ENCODE assay signal across 1 cellular context in the genomic region with DNA sequence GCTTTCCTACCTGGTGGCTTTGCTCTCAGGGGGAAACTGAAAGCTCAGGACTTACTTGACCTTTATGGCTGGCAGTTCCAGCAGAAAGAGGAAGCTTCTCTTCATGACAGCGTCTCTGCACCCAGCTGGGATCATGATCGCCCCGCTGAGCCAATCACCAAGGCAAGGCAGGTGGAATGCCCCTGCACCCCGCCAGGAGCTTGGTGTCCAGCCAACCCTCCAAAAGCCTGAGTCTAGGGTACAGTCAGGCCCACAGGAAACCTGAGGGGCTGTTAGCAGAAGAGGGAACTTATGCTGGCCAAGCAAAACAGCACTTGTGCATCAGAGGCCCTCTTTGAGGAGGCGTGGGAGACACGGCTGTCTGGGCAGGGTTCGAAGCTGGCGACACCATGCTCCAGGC.
TF ChIP-seq lines count a peak whose summit lies in the region.

No MANE protein-coding gene starts in this region.

TF ChIP-seq in IMR-90, 13 proteins besides CTCF, POLR2A, EP300 and RAD21:
- TF ChIP-seq FOS (IDR thresholded peaks at IDR 0.05; ENCODE audit: low read depth, low read length) = no peak
- no peak for TF ChIP-seq BHLHE40 (IDR thresholded peaks at IDR 0.05; ENCODE audit: low read depth, low read length)
- no peak for TF ChIP-seq RFX5 (IDR thresholded peaks at IDR 0.05; ENCODE audit: low read depth, low read length)
- TF ChIP-seq MXI1 (IDR thresholded peaks at IDR 0.05; ENCODE audit: borderline replicate concordance, low read depth, low read length) = no peak
- TF ChIP-seq, protein P1, sequence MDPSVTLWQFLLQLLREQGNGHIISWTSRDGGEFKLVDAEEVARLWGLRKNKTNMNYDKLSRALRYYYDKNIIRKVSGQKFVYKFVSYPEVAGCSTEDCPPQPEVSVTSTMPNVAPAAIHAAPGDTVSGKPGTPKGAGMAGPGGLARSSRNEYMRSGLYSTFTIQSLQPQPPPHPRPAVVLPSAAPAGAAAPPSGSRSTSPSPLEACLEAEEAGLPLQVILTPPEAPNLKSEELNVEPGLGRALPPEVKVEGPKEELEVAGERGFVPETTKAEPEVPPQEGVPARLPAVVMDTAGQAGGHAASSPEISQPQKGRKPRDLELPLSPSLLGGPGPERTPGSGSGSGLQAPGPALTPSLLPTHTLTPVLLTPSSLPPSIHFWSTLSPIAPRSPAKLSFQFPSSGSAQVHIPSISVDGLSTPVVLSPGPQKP (IDR thresholded peaks at IDR 0.05; ENCODE audit: borderline replicate concordance, low read depth, low read length) = no peak
- no peak for TF ChIP-seq CHD1 (IDR thresholded peaks at IDR 0.05; ENCODE audit: low read depth, low read length)
- no peak for TF ChIP-seq RCOR1 (IDR thresholded peaks at IDR 0.05; ENCODE audit: insufficient replicate concordance, low read length)
- no peak for TF ChIP-seq MAFK (IDR thresholded peaks at IDR 0.05; ENCODE audit: low read depth, low read length)
- TF ChIP-seq CEBPB (IDR thresholded peaks at IDR 0.05; ENCODE audit: low read depth, low read length) = no peak
- TF ChIP-seq, protein P2, sequence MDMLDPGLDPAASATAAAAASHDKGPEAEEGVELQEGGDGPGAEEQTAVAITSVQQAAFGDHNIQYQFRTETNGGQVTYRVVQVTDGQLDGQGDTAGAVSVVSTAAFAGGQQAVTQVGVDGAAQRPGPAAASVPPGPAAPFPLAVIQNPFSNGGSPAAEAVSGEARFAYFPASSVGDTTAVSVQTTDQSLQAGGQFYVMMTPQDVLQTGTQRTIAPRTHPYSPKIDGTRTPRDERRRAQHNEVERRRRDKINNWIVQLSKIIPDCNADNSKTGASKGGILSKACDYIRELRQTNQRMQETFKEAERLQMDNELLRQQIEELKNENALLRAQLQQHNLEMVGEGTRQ (IDR thresholded peaks at IDR 0.05; ENCODE audit: low read depth, low read length) = no peak
